Comparison of ENCODE assay signal across 32 cellular contexts in genomic region chr5:169777112-169777511, GRCh38.
DNase-seq lines count a peak whose midpoint lies in the region; ATAC-seq and TF ChIP-seq lines count a peak whose summit lies in the region.
"Had no signal": no experiment of that assay in that cellular context is flagged by ENCODE, and none has a peak within 500 bp of the region (broad histone marks: within the 10 kb centered on the region; RNA-seq: fewer than 3 reads in every experiment).

No MANE protein-coding gene starts in this region.

- H2AFZ ChIP-seq in parathyroid adenoma, result peak overlapping the region; percentile 28

- H3K9ac ChIP-seq in parathyroid adenoma, result no peak overlapping the region

- no peak overlapping the region for H3K4me2 ChIP-seq in parathyroid adenoma (ENCODE audit: low read length)

- H3K79me2 ChIP-seq in parathyroid adenoma, result no peaks in the 10 kb centered on the region

- H3K9me3 ChIP-seq in parathyroid adenoma (ENCODE audit: control insufficient read depth, low read length), result no peaks in the 10 kb centered on the region
- H3K9me3 ChIP-seq: ascending aorta, MG63, ovary, tibial artery had no signal

- H3K4me1 Mint-ChIP-seq in WTC11, result peaks cover 15% of the 10 kb centered on the region
- H3K4me1 Mint-ChIP-seq in activated T-helper 2 cell treated with anti-CD3 and anti-CD28 coated beads, Interferon-gamma antibody, Interleukin-2, Interleukin-4, amounts not matched to agents 10 μg/mL and 5 μg/mL and 100 μg/mL, durations not matched to agents 14 hours and 24 hours and 36 hours (ENCODE audit: low read depth), result peaks cover 43% of the 10 kb centered on the region

- intact Hi-C loops in activated T-helper 2 cell treated with anti-CD3 and anti-CD28 coated beads, Interferon-gamma antibody, Interleukin-2, Interleukin-4, amounts not matched to agents 10 μg/mL and 5 μg/mL and 100 μg/mL, durations not matched to agents 14 hours and 24 hours and 36 hours (cut with micrococcal nuclease), result no loop called here

- H3K4me1 ChIP-seq in parathyroid adenoma, result no peaks in the 10 kb centered on the region
- H3K4me1 ChIP-seq: ascending aorta had no signal

- H3K27ac Mint-ChIP-seq in WTC11, result 0 out of 2 replicates have a peak overlapping the region, but pooled peaks have one; percentile 6
- no peak overlapping the region for H3K27ac Mint-ChIP-seq in activated T-helper 2 cell treated with anti-CD3 and anti-CD28 coated beads, Interferon-gamma antibody, Interleukin-2, Interleukin-4, amounts not matched to agents 10 μg/mL and 5 μg/mL and 100 μg/mL, durations not matched to agents 14 hours and 24 hours and 36 hours
- H3K27ac Mint-ChIP-seq: activated CD4-positive, alpha-beta T cell treated with anti-CD3 and anti-CD28 coated beads for 36 hours; activated naive CD8-positive, alpha-beta T cell treated with anti-CD3 and anti-CD28 coated beads, Interleukin-2, amount 10 ng/mL, durations not matched to agents 7 days and 5 days; T-helper 2 cell treated with Interferon-gamma antibody and Interleukin-4, amounts not matched to agents 5 μg/mL and 100 μg/mL, for 36 hours had no signal

- no peaks in the 10 kb centered on the region for H3K36me3 ChIP-seq in parathyroid adenoma (ENCODE audit: control insufficient read depth, insufficient read depth, low read length)
- H3K36me3 ChIP-seq: ascending aorta, MG63, ovary, tibial artery had no signal

- POLR2A ChIA-PET in WTC11 (lab: Charles Lee), result no interaction called here

- H3K27me3 ChIP-seq in parathyroid adenoma (ENCODE audit: control insufficient read depth, insufficient read depth, low read length), result no peaks in the 10 kb centered on the region
- H3K27me3 ChIP-seq: ascending aorta, MG63, ovary had no signal

- no peak overlapping the region for H3K4me3 Mint-ChIP-seq in WTC11
- H3K4me3 Mint-ChIP-seq in activated T-helper 2 cell treated with anti-CD3 and anti-CD28 coated beads, Interferon-gamma antibody, Interleukin-2, Interleukin-4, amounts not matched to agents 10 μg/mL and 5 μg/mL and 100 μg/mL, durations not matched to agents 14 hours and 24 hours and 36 hours (ENCODE audit: low read depth), result no peak overlapping the region
- H3K4me3 Mint-ChIP-seq: activated CD4-positive, alpha-beta T cell treated with anti-CD3 and anti-CD28 coated beads for 36 hours; activated naive CD8-positive, alpha-beta T cell treated with anti-CD3 and anti-CD28 coated beads, Interleukin-2, amount 10 ng/mL, durations not matched to agents 7 days and 5 days; CD4-positive, alpha-beta memory T cell; naive thymus-derived CD8-positive, alpha-beta T cell; T-helper 2 cell treated with Interferon-gamma antibody and Interleukin-4, amounts not matched to agents 5 μg/mL and 100 μg/mL, for 36 hours had no signal

- H3K27me3 Mint-ChIP-seq in WTC11 (ENCODE audit: low read depth), result no peaks in the 10 kb centered on the region
- H3K27me3 Mint-ChIP-seq in activated T-helper 2 cell treated with anti-CD3 and anti-CD28 coated beads, Interferon-gamma antibody, Interleukin-2, Interleukin-4, amounts not matched to agents 10 μg/mL and 5 μg/mL and 100 μg/mL, durations not matched to agents 14 hours and 24 hours and 36 hours (ENCODE audit: low read depth), result no peaks in the 10 kb centered on the region
- H3K27me3 Mint-ChIP-seq: activated CD4-positive, alpha-beta T cell treated with anti-CD3 and anti-CD28 coated beads for 36 hours; activated naive CD8-positive, alpha-beta T cell treated with anti-CD3 and anti-CD28 coated beads, Interleukin-2, amount 10 ng/mL, durations not matched to agents 7 days and 5 days; CD4-positive, alpha-beta memory T cell; naive thymus-derived CD8-positive, alpha-beta T cell had no signal

- no peaks in the 10 kb centered on the region for H3K36me3 Mint-ChIP-seq in WTC11
- H3K36me3 Mint-ChIP-seq in activated T-helper 2 cell treated with anti-CD3 and anti-CD28 coated beads, Interferon-gamma antibody, Interleukin-2, Interleukin-4, amounts not matched to agents 10 μg/mL and 5 μg/mL and 100 μg/mL, durations not matched to agents 14 hours and 24 hours and 36 hours (ENCODE audit: low read depth), result peaks cover 46% of the 10 kb centered on the region

- DNase-seq in NCI-H2107 treated with DMSO at 0.1 percent for 48 hours (lab: John Stamatoyannopoulos, UW; ENCODE audit: unreplicated experiment) (peak; percentile 7), NCI-H2107 (lab: John Stamatoyannopoulos, UW) (no peak), NCI-H187 treated with DMSO at 0.1 percent for 48 hours (lab: John Stamatoyannopoulos, UW) (peak; percentile 29), WTC11 (ENCODE audit: low spot score) (no peak), NCI-H2029 (lab: John Stamatoyannopoulos, UW) (no peak)
- no peak for DNase-seq in activated CD8-positive, alpha-beta memory T cell treated with anti-CD3 and anti-CD28 coated beads for 24 hours
- no peak for DNase-seq in activated T-helper 2 cell treated with anti-CD3 and anti-CD28 coated beads, Interferon-gamma antibody, Interleukin-2, Interleukin-4, amounts not matched to agents 10 μg/mL and 5 μg/mL and 100 μg/mL, durations not matched to agents 14 hours and 24 hours and 36 hours (ENCODE audit: low spot score)
- DNase-seq: 8988T; activated CD4-positive, alpha-beta T cell treated with anti-CD3 and anti-CD28 coated beads for 36 hours; activated gamma-delta T cell; activated naive CD8-positive, alpha-beta T cell treated with anti-CD3 and anti-CD28 coated beads, Interleukin-2, amount 10 ng/mL, durations not matched to agents 7 days and 5 days; activated T-cell treated with anti-CD3 and anti-CD28 coated beads, Interleukin-2, amount 50 U/mL, for 1 hour; CD4-positive, alpha-beta memory T cell; central memory CD4-positive, alpha-beta T cell; hippocampal formation; KBM-7; left ventricle myocardium superior; MG63; midbrain; naive thymus-derived CD8-positive, alpha-beta T cell; NCI-H1436; NCI-H226; ovary; SHP77; small intestine; stimulated activated CD4-positive, alpha-beta T cell treated with anti-CD3 and anti-CD28 coated beads, Interleukin-1b, Interleukin-23, amount 100 ng/mL, for 48 hours; stimulated activated CD8-positive, alpha-beta memory T cell treated with anti-CD3 and anti-CD28 coated beads, Interleukin-4, amount 100 ng/mL, for 48 hours; tibial artery had no signal

- ATAC-seq in WTC11, result peak; percentile 70
- ATAC-seq: activated CD4-positive, alpha-beta T cell treated with anti-CD3 and anti-CD28 coated beads for 36 hours; left ventricle myocardium superior; naive thymus-derived CD8-positive, alpha-beta T cell; Panc1 had no signal

- TF ChIP-seq CTCF in WTC11 (IDR thresholded peaks at IDR 0.05), result no peak
- TF ChIP-seq CTCF in parathyroid adenoma (IDR thresholded peaks at IDR 0.05), result no peak

- no peak overlapping the region for H3K27ac ChIP-seq in parathyroid adenoma
- H3K27ac ChIP-seq: ascending aorta, ovary, tibial artery had no signal

- H3K9me3 Mint-ChIP-seq in WTC11, result no peaks in the 10 kb centered on the region
- H3K9me3 Mint-ChIP-seq in activated T-helper 2 cell treated with anti-CD3 and anti-CD28 coated beads, Interferon-gamma antibody, Interleukin-2, Interleukin-4, amounts not matched to agents 10 μg/mL and 5 μg/mL and 100 μg/mL, durations not matched to agents 14 hours and 24 hours and 36 hours, result no peaks in the 10 kb centered on the region
- H3K9me3 Mint-ChIP-seq: activated naive CD8-positive, alpha-beta T cell treated with anti-CD3 and anti-CD28 coated beads, Interleukin-2, amount 10 ng/mL, durations not matched to agents 7 days and 5 days; CD4-positive, alpha-beta memory T cell; naive thymus-derived CD8-positive, alpha-beta T cell; T-helper 2 cell treated with Interferon-gamma antibody and Interleukin-4, amounts not matched to agents 5 μg/mL and 100 μg/mL, for 36 hours had no signal

- CTCF ChIA-PET in WTC11 (lab: Charles Lee), result no interaction called here

- no peak overlapping the region for H3K4me3 ChIP-seq in parathyroid adenoma (ENCODE audit: low read depth, low read length)
- H3K4me3 ChIP-seq: ascending aorta, MG63, ovary, tibial artery had no signal

TF ChIP-seq in WTC11, 78 proteins besides CTCF, POLR2A, EP300 and RAD21 (continues in another document):
- TF ChIP-seq SMAD4 (CRISPR knock-in tag; IDR thresholded peaks at IDR 0.05) (no peak), CBFB (CRISPR knock-in tag; IDR thresholded peaks at IDR 0.05; ENCODE audit: low read depth) (no peak)
- TF ChIP-seq, protein P1, sequence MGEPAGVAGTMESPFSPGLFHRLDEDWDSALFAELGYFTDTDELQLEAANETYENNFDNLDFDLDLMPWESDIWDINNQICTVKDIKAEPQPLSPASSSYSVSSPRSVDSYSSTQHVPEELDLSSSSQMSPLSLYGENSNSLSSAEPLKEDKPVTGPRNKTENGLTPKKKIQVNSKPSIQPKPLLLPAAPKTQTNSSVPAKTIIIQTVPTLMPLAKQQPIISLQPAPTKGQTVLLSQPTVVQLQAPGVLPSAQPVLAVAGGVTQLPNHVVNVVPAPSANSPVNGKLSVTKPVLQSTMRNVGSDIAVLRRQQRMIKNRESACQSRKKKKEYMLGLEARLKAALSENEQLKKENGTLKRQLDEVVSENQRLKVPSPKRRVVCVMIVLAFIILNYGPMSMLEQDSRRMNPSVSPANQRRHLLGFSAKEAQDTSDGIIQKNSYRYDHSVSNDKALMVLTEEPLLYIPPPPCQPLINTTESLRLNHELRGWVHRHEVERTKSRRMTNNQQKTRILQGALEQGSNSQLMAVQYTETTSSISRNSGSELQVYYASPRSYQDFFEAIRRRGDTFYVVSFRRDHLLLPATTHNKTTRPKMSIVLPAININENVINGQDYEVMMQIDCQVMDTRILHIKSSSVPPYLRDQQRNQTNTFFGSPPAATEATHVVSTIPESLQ (CRISPR knock-in tag; IDR thresholded peaks at IDR 0.05), result no peak

Comparison
In these comparisons a context has a peak if more than half of its experiments do, and no peak if none do; other contexts are left out.
1. DNase-seq: peak in NCI-H2107 treated with DMSO at 0.1 percent for 48 hours (single experiment) and NCI-H187 treated with DMSO at 0.1 percent for 48 hours (single experiment); none in NCI-H2107 (single experiment), WTC11 (single experiment), activated CD8-positive, alpha-beta memory T cell treated with anti-CD3 and anti-CD28 coated beads for 24 hours (single experiment), NCI-H2029 (single experiment) and activated T-helper 2 cell treated with anti-CD3 and anti-CD28 coated beads, Interferon-gamma antibody, Interleukin-2, Interleukin-4, amounts not matched to agents 10 μg/mL and 5 μg/mL and 100 μg/mL, durations not matched to agents 14 hours and 24 hours and 36 hours (single experiment).